In the genomic region with DNA sequence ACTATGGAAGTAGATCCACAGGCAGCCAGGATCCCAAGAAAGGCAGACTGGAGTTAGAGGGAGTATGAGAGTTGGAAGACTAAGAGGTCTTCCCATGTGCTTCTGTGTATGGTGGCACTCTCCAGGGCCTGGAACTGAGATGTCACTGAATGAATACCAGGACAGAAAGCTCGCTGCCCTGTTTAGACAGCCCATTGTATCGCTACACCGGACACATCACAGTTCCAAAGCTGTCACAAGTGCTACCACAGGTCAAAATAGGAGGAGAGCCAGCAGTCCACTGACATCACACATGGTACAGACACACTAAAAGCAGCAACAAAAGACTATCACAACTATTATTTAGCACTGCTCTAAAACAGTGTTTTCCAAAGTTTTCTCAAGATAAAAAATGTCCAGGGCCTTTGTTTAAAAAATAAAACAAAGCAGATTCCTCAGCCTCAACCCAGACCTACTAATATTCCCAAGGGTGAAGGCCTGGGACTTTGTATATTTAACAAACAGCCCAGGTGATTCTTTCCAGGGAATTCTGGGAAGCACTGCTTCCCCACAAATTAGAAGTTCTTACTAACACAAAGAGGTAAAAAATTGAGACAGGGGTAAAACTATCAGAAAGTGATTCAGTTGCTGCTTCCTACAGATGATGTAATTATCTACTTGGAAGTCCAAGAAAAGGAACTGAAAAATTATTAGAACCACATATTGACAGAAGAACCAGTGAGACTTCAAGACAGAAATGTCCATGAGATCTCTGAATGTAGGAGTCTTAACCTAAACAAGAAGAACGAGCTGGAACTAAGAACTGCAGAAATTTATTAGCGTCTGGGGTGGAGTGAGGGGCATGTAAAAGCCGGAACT, we compare ENCODE assay signal across 1 cellular context.
TF ChIP-seq lines count a peak whose summit lies in the region.

No MANE protein-coding gene starts in this region.

TF ChIP-seq in SK-N-SH, 30 proteins besides CTCF, POLR2A, EP300 and RAD21 (continued from another document):
- TF ChIP-seq IRF3 (IDR thresholded peaks at IDR 0.05; ENCODE audit: low read depth, low read length) (no peak), FOXJ3 (CRISPR knock-in tag; IDR thresholded peaks at IDR 0.05) (no peak), MEF2A (IDR thresholded peaks at IDR 0.05; ENCODE audit: borderline replicate concordance, low read depth) (no peak)
